In the genomic region with DNA sequence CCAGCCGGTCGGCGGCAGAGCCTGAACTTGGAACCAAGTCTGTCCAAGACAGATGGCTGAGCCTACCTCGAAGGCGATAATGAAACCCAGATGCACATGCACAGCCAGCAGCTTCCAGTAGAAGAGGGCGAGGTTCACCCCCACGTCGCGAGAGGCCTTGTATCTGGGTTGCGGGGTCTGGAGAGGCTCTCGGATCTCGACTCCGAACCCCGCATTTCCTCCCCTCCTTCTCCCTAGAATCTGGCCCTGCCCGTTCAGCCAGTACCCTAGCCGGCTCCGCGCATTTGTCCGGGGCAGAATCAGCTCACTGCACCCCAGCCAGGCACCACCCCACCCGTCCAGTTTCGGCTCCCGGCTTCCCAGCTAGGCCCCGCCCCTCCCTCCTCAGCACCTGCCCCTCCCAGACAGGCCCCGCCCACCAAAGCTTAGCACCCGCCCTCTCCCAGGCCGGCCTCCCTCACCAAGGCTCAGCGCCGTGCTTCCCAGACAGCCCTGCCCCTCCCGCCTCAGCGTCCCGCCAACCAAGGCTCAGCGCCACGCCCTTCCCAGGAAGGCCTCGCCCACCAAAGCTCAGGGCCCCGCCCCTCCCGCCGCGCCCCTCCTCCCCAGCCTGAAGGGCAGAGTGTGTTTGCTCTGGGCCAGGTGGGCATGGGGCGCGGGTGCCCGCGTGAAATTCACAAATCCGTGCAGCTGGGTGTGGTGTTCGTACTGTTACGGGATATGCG, we compare ENCODE assay signal across 1 cellular context.
TF ChIP-seq lines count a peak whose summit lies in the region.

No MANE protein-coding gene starts in this region.

TF ChIP-seq in GM23338, 12 proteins besides CTCF, POLR2A, EP300 and RAD21:
- TF ChIP-seq POLR2AphosphoS5 (IDR thresholded peaks at IDR 0.05; ENCODE audit: low read depth) = peak; percentile 57
- TF ChIP-seq, protein P1, sequence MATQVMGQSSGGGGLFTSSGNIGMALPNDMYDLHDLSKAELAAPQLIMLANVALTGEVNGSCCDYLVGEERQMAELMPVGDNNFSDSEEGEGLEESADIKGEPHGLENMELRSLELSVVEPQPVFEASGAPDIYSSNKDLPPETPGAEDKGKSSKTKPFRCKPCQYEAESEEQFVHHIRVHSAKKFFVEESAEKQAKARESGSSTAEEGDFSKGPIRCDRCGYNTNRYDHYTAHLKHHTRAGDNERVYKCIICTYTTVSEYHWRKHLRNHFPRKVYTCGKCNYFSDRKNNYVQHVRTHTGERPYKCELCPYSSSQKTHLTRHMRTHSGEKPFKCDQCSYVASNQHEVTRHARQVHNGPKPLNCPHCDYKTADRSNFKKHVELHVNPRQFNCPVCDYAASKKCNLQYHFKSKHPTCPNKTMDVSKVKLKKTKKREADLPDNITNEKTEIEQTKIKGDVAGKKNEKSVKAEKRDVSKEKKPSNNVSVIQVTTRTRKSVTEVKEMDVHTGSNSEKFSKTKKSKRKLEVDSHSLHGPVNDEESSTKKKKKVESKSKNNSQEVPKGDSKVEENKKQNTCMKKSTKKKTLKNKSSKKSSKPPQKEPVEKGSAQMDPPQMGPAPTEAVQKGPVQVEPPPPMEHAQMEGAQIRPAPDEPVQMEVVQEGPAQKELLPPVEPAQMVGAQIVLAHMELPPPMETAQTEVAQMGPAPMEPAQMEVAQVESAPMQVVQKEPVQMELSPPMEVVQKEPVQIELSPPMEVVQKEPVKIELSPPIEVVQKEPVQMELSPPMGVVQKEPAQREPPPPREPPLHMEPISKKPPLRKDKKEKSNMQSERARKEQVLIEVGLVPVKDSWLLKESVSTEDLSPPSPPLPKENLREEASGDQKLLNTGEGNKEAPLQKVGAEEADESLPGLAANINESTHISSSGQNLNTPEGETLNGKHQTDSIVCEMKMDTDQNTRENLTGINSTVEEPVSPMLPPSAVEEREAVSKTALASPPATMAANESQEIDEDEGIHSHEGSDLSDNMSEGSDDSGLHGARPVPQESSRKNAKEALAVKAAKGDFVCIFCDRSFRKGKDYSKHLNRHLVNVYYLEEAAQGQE (IDR thresholded peaks at IDR 0.05; ENCODE audit: unreplicated experiment) = no peak
